1 cellular context compared by ENCODE assay signal in the genomic region with DNA sequence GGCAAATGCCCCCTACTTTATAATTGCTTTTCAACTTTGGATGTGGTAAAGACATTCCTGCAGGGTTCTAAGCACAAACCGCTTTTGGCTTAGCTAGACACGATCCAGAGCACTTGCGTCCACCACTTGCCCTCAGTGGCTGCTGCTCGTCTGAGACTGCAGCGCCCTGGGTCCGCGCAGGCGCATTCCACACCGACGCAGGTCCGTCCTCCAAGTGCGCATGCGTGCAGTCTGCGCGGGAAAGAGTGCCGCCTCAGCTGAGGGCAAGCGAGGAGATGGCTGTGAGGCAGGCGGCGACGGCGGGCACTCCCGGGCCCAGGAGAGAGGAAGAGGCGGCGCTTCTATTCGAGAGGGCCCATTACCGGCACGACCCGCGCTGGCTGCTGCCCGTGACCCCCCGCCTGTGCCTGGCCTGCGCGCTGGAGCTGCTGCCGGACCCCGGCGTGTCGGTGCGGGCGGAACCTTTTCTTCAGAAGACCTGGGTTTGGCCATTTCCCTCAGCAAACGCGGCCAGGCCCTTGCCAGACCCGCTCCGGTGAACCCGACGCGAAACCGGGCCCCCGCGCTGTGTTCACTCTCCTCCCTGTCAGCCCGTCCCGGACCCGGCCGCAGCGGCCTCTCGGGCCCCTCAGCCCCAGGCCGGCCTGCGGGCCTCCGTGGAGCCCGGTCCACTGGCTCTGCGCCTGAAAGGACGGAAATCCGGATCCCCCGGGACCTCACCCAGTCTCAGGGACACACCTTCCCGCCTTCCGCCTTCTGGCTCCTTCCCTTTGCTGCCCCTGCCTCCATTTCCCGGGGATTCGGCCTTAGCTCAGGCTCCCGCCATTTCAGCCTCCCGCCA.
TF ChIP-seq lines count a peak whose summit lies in the region.

A gene with protein sequence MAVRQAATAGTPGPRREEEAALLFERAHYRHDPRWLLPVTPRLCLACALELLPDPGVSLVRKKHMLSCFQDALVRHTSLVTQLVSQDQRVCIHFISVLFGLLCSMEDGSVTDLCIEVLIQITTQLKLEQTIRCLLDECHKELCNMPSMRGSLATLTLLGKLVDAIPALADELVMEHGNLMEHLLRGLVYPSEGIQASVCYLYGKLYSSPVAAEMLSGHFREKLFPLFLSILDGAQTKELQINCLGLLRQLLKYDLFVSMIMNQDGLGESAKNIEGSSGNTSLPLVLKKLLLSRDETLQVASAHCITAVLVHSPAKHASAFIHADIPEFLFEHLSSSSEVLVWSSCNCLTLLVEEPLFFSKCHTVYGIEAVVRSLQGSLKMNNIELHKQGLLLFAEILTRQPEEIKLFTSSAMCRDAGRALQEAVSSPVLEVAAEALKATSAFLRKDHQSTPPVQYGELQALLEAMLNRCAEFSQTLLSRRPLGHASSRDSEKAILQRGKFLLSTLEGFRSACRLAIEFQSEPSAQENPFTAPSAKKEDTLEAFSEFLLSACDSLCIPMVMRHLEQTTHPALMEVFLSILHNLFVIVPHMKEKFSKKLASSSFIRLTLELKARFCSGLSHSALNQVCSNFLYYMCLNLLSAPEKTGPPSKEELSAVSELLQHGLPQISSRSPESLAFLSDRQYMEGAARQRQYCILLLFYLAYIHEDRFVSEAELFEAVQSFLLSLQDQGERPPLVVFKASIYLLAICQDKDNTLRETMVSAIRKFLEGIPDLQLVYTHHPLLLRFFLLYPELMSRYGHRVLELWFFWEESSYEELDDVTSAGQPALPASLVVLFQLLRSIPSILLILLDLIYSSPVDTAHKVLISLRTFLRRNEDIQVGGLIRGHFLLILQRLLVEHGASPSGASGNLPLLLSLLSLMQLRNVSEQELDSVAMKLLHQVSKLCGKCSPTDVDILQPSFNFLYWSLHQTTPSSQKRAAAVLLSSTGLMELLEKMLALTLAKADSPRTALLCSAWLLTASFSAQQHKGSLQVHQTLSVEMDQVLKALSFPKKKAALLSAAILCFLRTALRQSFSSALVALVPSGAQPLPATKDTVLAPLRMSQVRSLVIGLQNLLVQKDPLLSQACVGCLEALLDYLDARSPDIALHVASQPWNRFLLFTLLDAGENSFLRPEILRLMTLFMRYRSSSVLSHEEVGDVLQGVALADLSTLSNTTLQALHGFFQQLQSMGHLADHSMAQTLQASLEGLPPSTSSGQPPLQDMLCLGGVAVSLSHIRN (plus strand): TSS at position 240 of the 841 bp plus-strand sequence. CDS start 36 bp downstream, at position 276.

TF ChIP-seq in WTC11, 78 proteins besides CTCF, POLR2A, EP300 and RAD21:
- TF ChIP-seq, protein P1, sequence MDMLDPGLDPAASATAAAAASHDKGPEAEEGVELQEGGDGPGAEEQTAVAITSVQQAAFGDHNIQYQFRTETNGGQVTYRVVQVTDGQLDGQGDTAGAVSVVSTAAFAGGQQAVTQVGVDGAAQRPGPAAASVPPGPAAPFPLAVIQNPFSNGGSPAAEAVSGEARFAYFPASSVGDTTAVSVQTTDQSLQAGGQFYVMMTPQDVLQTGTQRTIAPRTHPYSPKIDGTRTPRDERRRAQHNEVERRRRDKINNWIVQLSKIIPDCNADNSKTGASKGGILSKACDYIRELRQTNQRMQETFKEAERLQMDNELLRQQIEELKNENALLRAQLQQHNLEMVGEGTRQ (CRISPR knock-in tag; IDR thresholded peaks at IDR 0.05): 0 out of 2 replicates have a peak, but pooled peaks have one; percentile 5
- TF ChIP-seq, protein P2, sequence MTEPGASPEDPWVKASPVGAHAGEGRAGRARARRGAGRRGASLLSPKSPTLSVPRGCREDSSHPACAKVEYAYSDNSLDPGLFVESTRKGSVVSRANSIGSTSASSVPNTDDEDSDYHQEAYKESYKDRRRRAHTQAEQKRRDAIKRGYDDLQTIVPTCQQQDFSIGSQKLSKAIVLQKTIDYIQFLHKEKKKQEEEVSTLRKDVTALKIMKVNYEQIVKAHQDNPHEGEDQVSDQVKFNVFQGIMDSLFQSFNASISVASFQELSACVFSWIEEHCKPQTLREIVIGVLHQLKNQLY (CRISPR knock-in tag; IDR thresholded peaks at IDR 0.05): no peak
- 0 out of 2 replicates have a peak, but pooled peaks have one; percentile 39 for TF ChIP-seq RELA (CRISPR knock-in tag; IDR thresholded peaks at IDR 0.05; ENCODE audit: borderline replicate concordance)
- TF ChIP-seq, protein P3, sequence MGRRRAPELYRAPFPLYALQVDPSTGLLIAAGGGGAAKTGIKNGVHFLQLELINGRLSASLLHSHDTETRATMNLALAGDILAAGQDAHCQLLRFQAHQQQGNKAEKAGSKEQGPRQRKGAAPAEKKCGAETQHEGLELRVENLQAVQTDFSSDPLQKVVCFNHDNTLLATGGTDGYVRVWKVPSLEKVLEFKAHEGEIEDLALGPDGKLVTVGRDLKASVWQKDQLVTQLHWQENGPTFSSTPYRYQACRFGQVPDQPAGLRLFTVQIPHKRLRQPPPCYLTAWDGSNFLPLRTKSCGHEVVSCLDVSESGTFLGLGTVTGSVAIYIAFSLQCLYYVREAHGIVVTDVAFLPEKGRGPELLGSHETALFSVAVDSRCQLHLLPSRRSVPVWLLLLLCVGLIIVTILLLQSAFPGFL (CRISPR knock-in tag; IDR thresholded peaks at IDR 0.05; ENCODE audit: borderline replicate concordance): no peak
- TF ChIP-seq, protein P4, sequence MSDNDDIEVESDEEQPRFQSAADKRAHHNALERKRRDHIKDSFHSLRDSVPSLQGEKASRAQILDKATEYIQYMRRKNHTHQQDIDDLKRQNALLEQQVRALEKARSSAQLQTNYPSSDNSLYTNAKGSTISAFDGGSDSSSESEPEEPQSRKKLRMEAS (CRISPR knock-in tag; IDR thresholded peaks at IDR 0.05): peak; percentile 73
- TF ChIP-seq, protein P5, sequence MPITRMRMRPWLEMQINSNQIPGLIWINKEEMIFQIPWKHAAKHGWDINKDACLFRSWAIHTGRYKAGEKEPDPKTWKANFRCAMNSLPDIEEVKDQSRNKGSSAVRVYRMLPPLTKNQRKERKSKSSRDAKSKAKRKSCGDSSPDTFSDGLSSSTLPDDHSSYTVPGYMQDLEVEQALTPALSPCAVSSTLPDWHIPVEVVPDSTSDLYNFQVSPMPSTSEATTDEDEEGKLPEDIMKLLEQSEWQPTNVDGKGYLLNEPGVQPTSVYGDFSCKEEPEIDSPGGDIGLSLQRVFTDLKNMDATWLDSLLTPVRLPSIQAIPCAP (CRISPR knock-in tag; IDR thresholded peaks at IDR 0.05): 0 out of 2 replicates have a peak, but pooled peaks have one; percentile 31
TF ChIP-seq in WTC11: peak in this region for 4.
